27 cellular contexts compared by ENCODE assay signal in the genomic region with DNA sequence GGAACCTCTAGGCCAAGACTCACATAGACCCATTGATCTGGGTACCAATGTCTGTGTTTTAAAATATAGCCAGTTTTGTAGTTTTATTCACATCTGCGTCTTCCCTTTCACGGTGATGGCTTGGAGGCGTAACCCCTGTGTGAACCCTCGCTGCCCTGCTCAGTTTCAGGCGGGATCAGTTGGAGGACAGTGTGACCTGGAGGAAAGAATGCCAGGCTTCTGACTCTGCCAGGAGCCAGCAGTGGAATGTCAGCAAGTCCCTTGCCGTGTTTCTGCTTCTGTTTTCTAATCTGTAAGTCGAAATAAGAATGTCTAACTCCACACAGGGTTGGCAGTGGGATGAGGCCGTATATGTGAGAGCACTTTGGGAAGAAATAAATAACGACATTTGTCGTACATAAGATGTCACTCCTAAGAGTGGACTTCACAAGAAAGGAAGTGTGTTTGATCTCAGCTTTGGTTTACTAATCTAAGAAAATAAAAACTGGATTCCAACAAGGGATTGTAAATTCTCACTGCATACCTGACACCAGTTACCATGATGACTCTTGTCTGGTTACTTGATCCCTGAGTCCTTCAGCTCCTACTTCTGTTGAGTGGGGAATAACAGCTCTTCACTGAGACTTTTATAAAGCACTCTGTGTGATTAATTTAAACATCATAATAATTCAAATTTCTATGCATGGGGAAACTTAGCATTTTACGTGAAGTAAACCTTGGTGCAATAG. TPM values are rescaled to one million over a fixed set of nuclear protein-coding genes. Genes with fewer than 3 reads are reported as not detected.
DNase-seq lines count a peak whose midpoint lies in the region; ATAC-seq, FAIRE-seq and TF ChIP-seq lines count a peak whose summit lies in the region.
"Had no signal": no experiment of that assay in that cellular context is flagged by ENCODE, and none has a peak within 500 bp of the region (broad histone marks: within the 10 kb centered on the region; RNA-seq: fewer than 3 reads in every experiment).

No MANE protein-coding gene starts in this region.

- no peak overlapping the region for H3K4me2 ChIP-seq in HepG2 (ENCODE audit: low read depth, low read length)

- TF ChIP-seq CTCF in right atrium auricular region (IDR thresholded peaks at IDR 0.05) (no peak), lung (IDR thresholded peaks at IDR 0.05; ENCODE audit: control extremely low read depth, extremely low read depth) (no peak), HepG2 (CRISPR knock-in tag; IDR thresholded peaks at IDR 0.05) (no peak)

- ATAC-seq in lung (ENCODE audit: insufficient read depth, low FRiP score) (peak; percentile 20), HG02973 (IDR thresholded peaks at IDR 0.05; ENCODE audit: unreplicated experiment) (no peak), HepG2 (no peak)
- ATAC-seq: sciatic nerve had no signal

- H3K27me3 ChIP-seq in right atrium auricular region (no peaks in the 10 kb centered on the region), lung (ENCODE audit: control insufficient read depth, insufficient read depth) (no peaks in the 10 kb centered on the region), HepG2 (ENCODE audit: control insufficient read depth in 1 of 2, insufficient read depth in 2 of 2, low read length in 2 of 2) (peaks cover 0 to 45% of the 10 kb centered on the region in 2 experiments; a peak in 1 of 5 replicates)

- H3K27ac ChIP-seq in right atrium auricular region (no peak overlapping the region), lung (ENCODE audit: low read depth in 1 of 2, low read length in 1 of 2) (no peak overlapping the region), HepG2 (ENCODE audit: extremely low read length, insufficient read depth, low read length) (no peak overlapping the region)
- H3K27ac ChIP-seq: C4-2B, parathyroid adenoma, RWPE1 had no signal

- intact Hi-C loops in cardiac septum (cut with DNase I), result no loop called here
- intact Hi-C loops in HepG2 (cut with micrococcal nuclease; ENCODE audit: unreplicated experiment), result no loop called here

- no peak for TF ChIP-seq POLR2A in HepG2 (IDR thresholded peaks at IDR 0.05; ENCODE audit: insufficient read depth in 1 of 2, low read depth in 2 of 2, low read length in 2 of 2)

- H3K36me3 ChIP-seq in right atrium auricular region, result no peaks in the 10 kb centered on the region
- no peaks in the 10 kb centered on the region for H3K36me3 ChIP-seq in lung (ENCODE audit: control insufficient read depth in 2 of 2, insufficient read depth in 2 of 2, low read length in 2 of 2)
- no peaks in the 10 kb centered on the region for H3K36me3 ChIP-seq in HepG2 (replicated peaks in 1 of 2; ENCODE audit: control insufficient read depth in 1 of 2, insufficient read depth in 2 of 2, low read length in 2 of 2)

- TF ChIP-seq EP300 in HepG2 (IDR thresholded peaks at IDR 0.05; ENCODE audit: low read depth in 2 of 2, low read length in 2 of 2) (no peak), HepG2 (CRISPR knock-in tag; IDR thresholded peaks at IDR 0.05; ENCODE audit: borderline replicate concordance) (no peak)

- CTCF ChIA-PET in HepG2 (lab: Yijun Ruan, JAX; ENCODE audit: low intra/inter-chr PET ratio, low total read pairs), result no interaction called here

- FAIRE-seq in HepG2 (lab: Jason Lieb, UNC), result no peak
- FAIRE-seq: endometrium, H1 had no signal

- TF ChIP-seq RAD21 in HepG2 (CRISPR knock-in tag; IDR thresholded peaks at IDR 0.05), result no peak

- BruUV-seq in HepG2 (replicated peaks; lab: Mats Ljungman, UMichigan), result no TSS peak

- in situ Hi-C loops in HepG2 (cut with HindIII; ENCODE audit: extremely low pct_ligation_motif_present, low pct_unique_long_range_greater_than_20kb), result no loop called here

- H3K9ac ChIP-seq in HepG2 (ENCODE audit: insufficient read depth, low read depth, low read length), result no peak overlapping the region
- H3K9ac ChIP-seq: parathyroid adenoma had no signal

- 68 to 84% methylated on average over 11 of the region's 11 CpGs for WGBS in lung, 2 donors
- WGBS in HepG2 (ENCODE audit: low lambda C conversion rate), result 28% methylated on average over 11 of the region's 11 CpGs

- no peaks in the 10 kb centered on the region for H4K20me1 ChIP-seq in HepG2 (ENCODE audit: insufficient read depth, low read length)

- H3K9me3 ChIP-seq in right atrium auricular region (no peaks in the 10 kb centered on the region), lung (ENCODE audit: control insufficient read depth in 2 of 2, insufficient read depth in 1 of 2, low read length in 1 of 2) (peaks cover 0 to 2% of the 10 kb centered on the region in 2 donors), HepG2 (ENCODE audit: low read length) (no peaks in the 10 kb centered on the region)

- H3K4me3 ChIP-seq in right atrium auricular region, result no peak overlapping the region
- no peak overlapping the region for H3K4me3 ChIP-seq in lung
- no peak overlapping the region for H3K4me3 ChIP-seq in HepG2 (replicated peaks in 1 of 3; ENCODE audit: insufficient read depth in 1 of 3, low read depth in 2 of 3, low read length in 3 of 3)

- DNase-seq in cardiac septum (ENCODE audit: low spot score), result peak; percentile 36
- no peak for DNase-seq in right atrium auricular region (ENCODE audit: low spot score)
- DNase-seq in NCI-H460 (ENCODE audit: extremely low read depth, low read depth), result peak; percentile 30
- DNase-seq in lung (ENCODE audit: low spot score), result no peak
- no peak for DNase-seq in mucosa of gallbladder (ENCODE audit: low spot score)
- DNase-seq in HepG2 (ENCODE audit: low spot score), result no peak
- DNase-seq: activated CD4-positive, alpha-beta memory T cell treated with anti-CD3 and anti-CD28 coated beads, Interleukin-2, amount 10 ng/mL, durations not matched to agents 7 days and 5 days; activated CD4-positive, alpha-beta T cell treated with anti-CD3 and anti-CD28 coated beads for 1 hour; activated gamma-delta T cell; Calu3; EL; hypothalamus; immature natural killer cell; Karpas-422; NCI-H226; NCI-H82; stimulated activated CD4-positive, alpha-beta T cell treated with anti-CD3 and anti-CD28 coated beads, Interleukin-12 subunit alpha, Interleukin-12 subunit beta, amount 100 ng/mL, for 4 hours; stimulated activated CD4-positive, alpha-beta T cell treated with anti-CD3 and anti-CD28 coated beads, Interleukin-4, amount 100 ng/mL, for 1 hour; T-helper 2 cell had no signal

- H3K79me2 ChIP-seq in HepG2 (ENCODE audit: insufficient read depth, low read length), result no peaks in the 10 kb centered on the region
- H3K79me2 ChIP-seq: parathyroid adenoma had no signal

- POLR2A ChIA-PET in HepG2 (lab: Yijun Ruan, JAX), result no interaction called here

- H3K4me1 ChIP-seq in right atrium auricular region (peaks cover 0 to 9% of the 10 kb centered on the region in 2 donors), lung (ENCODE audit: control insufficient read depth in 2 of 2, insufficient read depth in 2 of 2, low read length in 2 of 2) (peaks cover 0 to 5% of the 10 kb centered on the region in 2 donors), HepG2 (ENCODE audit: insufficient read depth, low read length) (peaks cover 19% of the 10 kb centered on the region)
- H3K4me1 ChIP-seq: parathyroid adenoma had no signal

- H2AFZ ChIP-seq in HepG2 (ENCODE audit: low read length), result no peak overlapping the region
- H2AFZ ChIP-seq: parathyroid adenoma had no signal

TF ChIP-seq in HepG2, 621 proteins besides CTCF, POLR2A, EP300 and RAD21 (continues in another document):
- TF ChIP-seq NFKBIZ (CRISPR knock-in tag; IDR thresholded peaks at IDR 0.05) (no peak), FOXM1 (CRISPR knock-in tag; IDR thresholded peaks at IDR 0.05) (no peak), ZNF17 (CRISPR knock-in tag; IDR thresholded peaks at IDR 0.05) (no peak), ZNF251 (CRISPR knock-in tag; IDR thresholded peaks at IDR 0.05) (no peak), THAP11 (CRISPR knock-in tag; IDR thresholded peaks at IDR 0.05) (no peak), SALL1 (CRISPR knock-in tag; IDR thresholded peaks at IDR 0.05) (no peak)

RNA-seq across cellular contexts. Expression of a gene that starts 6.3 kb away (rescaled TPM):
- total RNA-seq in cardiac septum, result 0.11 TPM
- total RNA-seq in right atrium auricular region, result 1 to 10 TPM; 1.3 to 5.5 TPM
- 29.6 and 33.0 TPM in 2 replicates for total RNA-seq in NCI-H460 (2014; rRNA removed; shearing (Covaris generic))
- 72.5 and 90.5 TPM in 2 replicates for polyA plus RNA-seq in NCI-H460 (2014; cell fraction: nucleus; rRNA removed)
- 1 to 10 TPM; 2.2 to 8.5 TPM for total RNA-seq in lung
- polyA plus RNA-seq in lung, result 10 to 100 TPM in 1 of 2 donors, 1 to 10 TPM in 1; 3.1 to 46.8 TPM
- 20.5 TPM for total RNA-seq in mucosa of gallbladder
- 0.07 and 0.08 TPM in 2 replicates for total RNA-seq in HepG2 (2016; rRNA removed; fragmentation: Illumina TruSeq; extraction: Trizol)
- total RNA-seq in HepG2 (2016; cell fraction: cytosol; rRNA removed; fragmentation: Illumina TruSeq; extraction: Trizol; ENCODE audit: low read depth), result not detected in 2 replicates
- total RNA-seq in HepG2 (2016; cell fraction: insoluble cytoplasmic fraction; rRNA removed; fragmentation: Illumina TruSeq; extraction: Trizol), result 0.15 and 0.25 TPM in 2 replicates
- 0.03 TPM in 1 of 2 replicates, not detected in the other for total RNA-seq in HepG2 (2016; cell fraction: membrane; rRNA removed; fragmentation: Illumina TruSeq; extraction: Trizol)
- total RNA-seq in HepG2 (2016; cell fraction: nucleus; rRNA removed; fragmentation: Illumina TruSeq; extraction: Trizol), result 0.53 and 0.60 TPM in 2 replicates
- 0.20 and 0.52 TPM in 2 replicates for polyA plus RNA-seq in HepG2 (2011; rRNA removed)
- 0.13 and 0.28 TPM in 2 replicates for polyA plus RNA-seq in HepG2 (2011; cell fraction: cytosol; rRNA removed)
- polyA plus RNA-seq in HepG2 (2011; cell fraction: nucleus; rRNA removed), result 0.06 and 0.12 TPM in 2 replicates
- 0.15 and 0.19 TPM in 2 replicates for polyA plus RNA-seq in HepG2 (2012)
- polyA plus RNA-seq in HepG2 (2016; cell fraction: cytosol; fragmentation: Illumina TruSeq; extraction: Trizol; ENCODE audit: low read depth), result not detected in 2 replicates
- polyA plus RNA-seq in HepG2 (2016; cell fraction: insoluble cytoplasmic fraction; fragmentation: Illumina TruSeq; extraction: Trizol; ENCODE audit: low read depth), result 0.05 TPM in 1 of 2 replicates, not detected in the other
- not detected in 2 replicates for polyA plus RNA-seq in HepG2 (2016; cell fraction: membrane; fragmentation: Illumina TruSeq; extraction: Trizol; ENCODE audit: low read depth)
- 0.17 and 0.18 TPM in 2 replicates for polyA plus RNA-seq in HepG2 (2016; cell fraction: nucleus; fragmentation: Illumina TruSeq; extraction: Trizol; ENCODE audit: insufficient read depth, low read depth)
- 0.04 and 8.4 TPM in 2 replicates for polyA minus RNA-seq in HepG2 (2011; rRNA and poly(A)+ RNA removed; ENCODE audit: low replicate concordance)
- 0.20 and 0.70 TPM in 2 replicates for polyA minus RNA-seq in HepG2 (2011; cell fraction: cytosol; rRNA and poly(A)+ RNA removed)
- polyA minus RNA-seq in HepG2 (2011; cell fraction: nucleus; rRNA and poly(A)+ RNA removed), result 0.37 TPM in 1 of 2 replicates, not detected in the other
- total RNA-seq: OCI-LY7 had no signal
- polyA plus RNA-seq: immature natural killer cell had no signal

Comparison
In these comparisons a context has a peak if more than half of its experiments do, and no peak if none do; other contexts are left out.
1. DNase-seq: peak in cardiac septum (single experiment) and NCI-H460 (single experiment); none in right atrium auricular region (single experiment), lung (single experiment), mucosa of gallbladder (single experiment) and HepG2 (single experiment).